ENCODE assay signal across 15 cellular contexts in genomic region chr9:38141751-38142150, GRCh38.
A peak's percentile ranks its signal among the peaks of the same experiment; 100 is the strongest.
DNase-seq lines count a peak whose midpoint lies in the region; ATAC-seq and TF ChIP-seq lines count a peak whose summit lies in the region.
"Had no signal": no experiment of that assay in that cellular context is flagged by ENCODE, and none has a peak within 500 bp of the region (broad histone marks: within the 10 kb centered on the region; RNA-seq: fewer than 3 reads in every experiment).

No MANE protein-coding gene starts in this region.

- H3K4me1 Mint-ChIP-seq in endodermal cell, result peaks cover 25% of the 10 kb centered on the region
- H3K4me1 Mint-ChIP-seq: neural crest cell had no signal

- peaks cover 14% of the 10 kb centered on the region for H3K4me1 ChIP-seq in endodermal cell (ENCODE audit: control insufficient read depth, insufficient read depth, low read length)

- no peaks in the 10 kb centered on the region for H3K9me3 Mint-ChIP-seq in endodermal cell
- H3K9me3 Mint-ChIP-seq: neural crest cell had no signal

- 84 to 90% methylated on average over 4 of the region's 4 CpGs for WGBS in endodermal cell (ENCODE audit: insufficient coverage in 1 of 2, insufficient read length in 1 of 2), 2 experiments

- peaks cover 11% of the 10 kb centered on the region for H3K27me3 ChIP-seq in endodermal cell (ENCODE audit: control insufficient read depth, insufficient read depth, low read length, poor library complexity, severe bottlenecking)

- H3K36me3 Mint-ChIP-seq in endodermal cell (ENCODE audit: low read depth), result no peaks in the 10 kb centered on the region

- TF ChIP-seq CTCF in endodermal cell (conservative IDR thresholded peaks at IDR 0.05), result no peak
- no peak for TF ChIP-seq CTCF in omental fat pad (IDR thresholded peaks at IDR 0.05)

- H3K27me3 Mint-ChIP-seq in endodermal cell (ENCODE audit: insufficient read depth), result peaks cover 51% of the 10 kb centered on the region

- peaks cover 5% of the 10 kb centered on the region for H3K9me3 ChIP-seq in endodermal cell (ENCODE audit: control insufficient read depth, low read length)
- H3K9me3 ChIP-seq: stomach had no signal

- no peak overlapping the region for H3K9ac ChIP-seq in endodermal cell (ENCODE audit: extremely low read depth, low read length, poor library complexity, severe bottlenecking)

- H3K36me3 ChIP-seq in endodermal cell (ENCODE audit: control insufficient read depth, insufficient read depth, low read length), result no peaks in the 10 kb centered on the region
- H3K36me3 ChIP-seq: stomach had no signal

- no peak overlapping the region for H3K4me3 ChIP-seq in endodermal cell (ENCODE audit: low read length)
- H3K4me3 ChIP-seq: dorsolateral prefrontal cortex, stomach had no signal

- no peak overlapping the region for H3K27ac ChIP-seq in endodermal cell (ENCODE audit: low read depth, low read length)
- H3K27ac ChIP-seq: dorsolateral prefrontal cortex, stomach had no signal

- ATAC-seq in omental fat pad (ENCODE audit: low FRiP score), result peak; percentile 56
- ATAC-seq: Right ventricle myocardium inferior had no signal

- peak; percentile 74 for DNase-seq in Daoy (ENCODE audit: low read depth)
- peak; percentile 91 for DNase-seq in M059J (ENCODE audit: low read depth)
- DNase-seq in endodermal cell, result peak; percentile 20
- no peak for DNase-seq in omental fat pad (ENCODE audit: low spot score)
- no peak for DNase-seq in T1000 (lab: John Stamatoyannopoulos, UW)
- no peak for DNase-seq in cerebellum (ENCODE audit: low spot score)
- no peak for DNase-seq in stimulated activated CD4-positive, alpha-beta T cell treated with anti-CD3 and anti-CD28 coated beads, Interleukin-2, amount 100 ng/mL, for 48 hours
- no peak for DNase-seq in NCI-H1417 (lab: John Stamatoyannopoulos, UW)
- DNase-seq: dorsolateral prefrontal cortex; Karpas-422; NCI-H2171; stimulated activated CD4-positive, alpha-beta T cell treated with anti-CD3 and anti-CD28 coated beads, Interleukin-2, amount 100 ng/mL, for 24 hours; stomach had no signal

- no peak overlapping the region for H3K4me3 Mint-ChIP-seq in endodermal cell
- H3K4me3 Mint-ChIP-seq: neural crest cell had no signal

- H3K27ac Mint-ChIP-seq in endodermal cell, result no peak overlapping the region

Comparison
In these comparisons a context has a peak if more than half of its experiments do, and no peak if none do; other contexts are left out.
1. DNase-seq: peak in Daoy (single experiment), M059J (single experiment) and endodermal cell (single experiment); none in omental fat pad (single experiment), T1000 (single experiment), cerebellum (single experiment), stimulated activated CD4-positive, alpha-beta T cell treated with anti-CD3 and anti-CD28 coated beads, Interleukin-2, amount 100 ng/mL, for 48 hours (0 of 2) and NCI-H1417 (0 of 3).